15 cellular contexts compared by ENCODE assay signal in genomic region chr17:142876-143784, GRCh38. TPM values are rescaled to one million over a fixed set of nuclear protein-coding genes. Genes with fewer than 3 reads are reported as not detected.
DNase-seq lines count a peak whose midpoint lies in the region; FAIRE-seq and TF ChIP-seq lines count a peak whose summit lies in the region.
"Had no signal": no experiment of that assay in that cellular context is flagged by ENCODE, and none has a peak within 500 bp of the region (broad histone marks: within the 10 kb centered on the region; RNA-seq: fewer than 3 reads in every experiment).

No MANE protein-coding gene starts in this region.

- H3K9ac ChIP-seq in kidney (ENCODE audit: low read length in 2 of 2) = no peak overlapping the region

- intact Hi-C loops in activated T-helper 2 cell treated with anti-CD3 and anti-CD28 coated beads, Interferon-gamma antibody, Interleukin-2, Interleukin-4, amounts not matched to agents 10 μg/mL and 5 μg/mL and 100 μg/mL, durations not matched to agents 14 hours and 24 hours and 36 hours (cut with micrococcal nuclease) = loop anchor here (5.0 kb wide), 2 partner anchors 244 to 269 kb away; a partner anchor contains a TSS
- intact Hi-C loops in kidney (cut with DNase I) = no loop called here
- intact Hi-C loops in spleen (cut with DNase I; ENCODE audit: low total_unique reads) = no loop called here
- intact Hi-C loops in uterus (cut with DNase I; ENCODE audit: low total_unique reads) = no loop called here

- H3K36me3 ChIP-seq in kidney (ENCODE audit: control insufficient read depth in 1 of 2, insufficient read depth in 2 of 2, low read length in 2 of 2) (no peaks in the 10 kb centered on the region), spleen (peaks cover 0 to 21% (median under 1%) of the 10 kb centered on the region in 6 donors), uterus (no peaks in the 10 kb centered on the region)

- TF ChIP-seq CTCF in kidney (IDR thresholded peaks at IDR 0.05; ENCODE audit: borderline replicate concordance, extremely low read depth, insufficient read depth) (no peak), spleen (IDR thresholded peaks at IDR 0.05 in 8 of 11, conservative IDR thresholded peaks at IDR 0.05 in 3 of 11) (no peak), uterus (IDR thresholded peaks at IDR 0.05) (no peak)

- no peaks in the 10 kb centered on the region for H3K9me3 Mint-ChIP-seq in activated T-cell treated with anti-CD3 and anti-CD28 coated beads, Interleukin-2, amount 50 U/mL, for 24 hours
- H3K9me3 Mint-ChIP-seq in activated T-helper 2 cell treated with anti-CD3 and anti-CD28 coated beads, Interferon-gamma antibody, Interleukin-2, Interleukin-4, amounts not matched to agents 10 μg/mL and 5 μg/mL and 100 μg/mL, durations not matched to agents 14 hours and 24 hours and 36 hours = no peaks in the 10 kb centered on the region
- H3K9me3 Mint-ChIP-seq: activated T-cell treated with anti-CD3 and anti-CD28 coated beads, Interleukin-2, amount 50 U/mL, for 4 hours; HFFc6 had no signal

- 77 to 85% (median 78%) methylated on average over 23 of the region's 23 CpGs for WGBS in spleen, 5 donors

- H3K4me1 ChIP-seq in kidney (ENCODE audit: control insufficient read depth in 1 of 2, insufficient read depth in 1 of 2, low read depth in 1 of 2, low read length in 2 of 2) = peaks cover 0 to 2% of the 10 kb centered on the region in 2 donors
- H3K4me1 ChIP-seq in spleen = peaks cover 0 to 15% (median 10%) of the 10 kb centered on the region in 6 donors
- no peaks in the 10 kb centered on the region for H3K4me1 ChIP-seq in uterus

- peaks cover 0 to 5% (median 0%) of the 10 kb centered on the region in 7 donors for H3K27me3 ChIP-seq in spleen (replicated peaks in 1 of 7)
- no peaks in the 10 kb centered on the region for H3K27me3 ChIP-seq in uterus

- no peak overlapping the region for H3K4me3 Mint-ChIP-seq in activated T-cell treated with anti-CD3 and anti-CD28 coated beads, Interleukin-2, amount 50 U/mL, for 24 hours
- H3K4me3 Mint-ChIP-seq in activated T-helper 2 cell treated with anti-CD3 and anti-CD28 coated beads, Interferon-gamma antibody, Interleukin-2, Interleukin-4, amounts not matched to agents 10 μg/mL and 5 μg/mL and 100 μg/mL, durations not matched to agents 14 hours and 24 hours and 36 hours (ENCODE audit: low read depth) = no peak overlapping the region
- H3K4me3 Mint-ChIP-seq: activated T-cell treated with anti-CD3 and anti-CD28 coated beads, Interleukin-2, amount 50 U/mL, for 4 hours; HFFc6; WTC11 had no signal

- H3K4me3 ChIP-seq in kidney (ENCODE audit: low read length in 2 of 2) = no peak overlapping the region
- no peak overlapping the region for H3K4me3 ChIP-seq in spleen
- H3K4me3 ChIP-seq in uterus = no peak overlapping the region

- no peak overlapping the region for H3K27ac Mint-ChIP-seq in activated T-cell treated with anti-CD3 and anti-CD28 coated beads, Interleukin-2, amount 50 U/mL, for 24 hours
- H3K27ac Mint-ChIP-seq in activated T-helper 2 cell treated with anti-CD3 and anti-CD28 coated beads, Interferon-gamma antibody, Interleukin-2, Interleukin-4, amounts not matched to agents 10 μg/mL and 5 μg/mL and 100 μg/mL, durations not matched to agents 14 hours and 24 hours and 36 hours = no peak overlapping the region
- H3K27ac Mint-ChIP-seq: HFFc6, WTC11 had no signal

- H3K4me1 Mint-ChIP-seq in activated T-cell treated with anti-CD3 and anti-CD28 coated beads, Interleukin-2, amount 50 U/mL, for 24 hours (ENCODE audit: low read depth) = peaks cover 2% of the 10 kb centered on the region
- H3K4me1 Mint-ChIP-seq in activated T-helper 2 cell treated with anti-CD3 and anti-CD28 coated beads, Interferon-gamma antibody, Interleukin-2, Interleukin-4, amounts not matched to agents 10 μg/mL and 5 μg/mL and 100 μg/mL, durations not matched to agents 14 hours and 24 hours and 36 hours (ENCODE audit: low read depth) = no peaks in the 10 kb centered on the region
- H3K4me1 Mint-ChIP-seq: WTC11 had no signal

- TF ChIP-seq POLR2A in spleen (IDR thresholded peaks at IDR 0.05) (no peak), uterus (IDR thresholded peaks at IDR 0.05) (no peak)

- DNase-seq in activated T-cell treated with anti-CD3 and anti-CD28 coated beads, Interleukin-2, amount 50 U/mL, for 24 hours = peak; percentile 5
- no peak for DNase-seq in activated T-cell treated with anti-CD3 and anti-CD28 coated beads, Interleukin-2, amount 50 U/mL, for 1 hour
- DNase-seq in activated T-helper 2 cell treated with anti-CD3 and anti-CD28 coated beads, Interferon-gamma antibody, Interleukin-2, Interleukin-4, amounts not matched to agents 10 μg/mL and 5 μg/mL and 100 μg/mL, durations not matched to agents 14 hours and 24 hours and 36 hours (ENCODE audit: low spot score) = peak; percentile 6
- DNase-seq in kidney = peak; percentile 45
- DNase-seq in spleen = peak; percentile 27
- DNase-seq in NCI-H1105 (lab: John Stamatoyannopoulos, UW) = no peak
- DNase-seq in uterus = no peak
- DNase-seq in CD1c-positive myeloid dendritic cell (ENCODE audit: extremely low spot score) = no peak

- H3K9me3 ChIP-seq in kidney (ENCODE audit: control insufficient read depth in 1 of 2, low read length in 2 of 2) (no peaks in the 10 kb centered on the region), spleen (no peaks in the 10 kb centered on the region), uterus (no peaks in the 10 kb centered on the region)
- H3K9me3 ChIP-seq: neutrophil had no signal

- H3K27ac ChIP-seq in kidney (ENCODE audit: low read depth in 2 of 2, low read length in 2 of 2) = no peak overlapping the region
- H3K27ac ChIP-seq in spleen = no peak overlapping the region
- H3K27ac ChIP-seq in uterus = no peak overlapping the region
- H3K27ac ChIP-seq: neutrophil had no signal

- no peak for FAIRE-seq in kidney (lab: Jason Lieb, UNC)

- H3K27me3 Mint-ChIP-seq in activated T-cell treated with anti-CD3 and anti-CD28 coated beads, Interleukin-2, amount 50 U/mL, for 24 hours = peaks cover 11% of the 10 kb centered on the region
- H3K27me3 Mint-ChIP-seq in activated T-helper 2 cell treated with anti-CD3 and anti-CD28 coated beads, Interferon-gamma antibody, Interleukin-2, Interleukin-4, amounts not matched to agents 10 μg/mL and 5 μg/mL and 100 μg/mL, durations not matched to agents 14 hours and 24 hours and 36 hours (ENCODE audit: low read depth) = peaks cover 7% of the 10 kb centered on the region

- H3K36me3 Mint-ChIP-seq in activated T-cell treated with anti-CD3 and anti-CD28 coated beads, Interleukin-2, amount 50 U/mL, for 24 hours (ENCODE audit: low read depth) = no peaks in the 10 kb centered on the region
- H3K36me3 Mint-ChIP-seq in activated T-helper 2 cell treated with anti-CD3 and anti-CD28 coated beads, Interferon-gamma antibody, Interleukin-2, Interleukin-4, amounts not matched to agents 10 μg/mL and 5 μg/mL and 100 μg/mL, durations not matched to agents 14 hours and 24 hours and 36 hours (ENCODE audit: low read depth) = no peaks in the 10 kb centered on the region

RNA-seq across cellular contexts. Expression of gene SCGB1C2, which starts 5.8 kb away (rescaled TPM):
- not detected in 2 replicates for total RNA-seq in activated T-helper 2 cell treated with anti-CD3 and anti-CD28 coated beads, Interferon-gamma antibody, Interleukin-2, Interleukin-4, amounts not matched to agents 10 μg/mL and 5 μg/mL and 100 μg/mL, durations not matched to agents 14 hours and 24 hours and 36 hours
- total RNA-seq in kidney (not detected), spleen (not detected), uterus (not detected)
- polyA plus RNA-seq in kidney (ENCODE audit: insufficient read depth, low read depth, low replicate concordance) (not detected), spleen (not detected)
- total RNA-seq: activated T-cell treated with anti-CD3 and anti-CD28 coated beads, Interleukin-2, amount 50 U/mL, for 4 hours; Calu3; HFFc6; HT1080; mammary epithelial cell; WTC11 had no signal
- polyA plus RNA-seq: mammary epithelial cell had no signal

RNA-seq across cellular contexts. Expression of gene DOC2B, which starts 38.3 kb away (rescaled TPM):
- 0.30 and 0.37 TPM in 2 replicates for total RNA-seq in activated T-helper 2 cell treated with anti-CD3 and anti-CD28 coated beads, Interferon-gamma antibody, Interleukin-2, Interleukin-4, amounts not matched to agents 10 μg/mL and 5 μg/mL and 100 μg/mL, durations not matched to agents 14 hours and 24 hours and 36 hours
- total RNA-seq in kidney (21.6 TPM), spleen (10 to 100 TPM in 3 of 7 donors, 1 to 10 TPM in 4; 3.0 to 17.0 (median 7.5) TPM), uterus (10 to 100 TPM in 1 of 4 donors, 1 to 10 TPM in 3; 3.8 to 45.3 (median 7.1) TPM)
- polyA plus RNA-seq in kidney (ENCODE audit: insufficient read depth, low read depth, low replicate concordance) (4.2 TPM), spleen (1 to 10 TPM in 2 of 3 donors, under 1 TPM in 1; 0.91 to 3.1 (median 1.1) TPM)
- total RNA-seq: HFFc6, HT1080 had no signal
- polyA plus RNA-seq: mammary epithelial cell had no signal

Comparison
In these comparisons a context has a peak if more than half of its experiments do, and no peak if none do; other contexts are left out.
1. DNase-seq: peak in activated T-cell treated with anti-CD3 and anti-CD28 coated beads, Interleukin-2, amount 50 U/mL, for 24 hours (single experiment), activated T-helper 2 cell treated with anti-CD3 and anti-CD28 coated beads, Interferon-gamma antibody, Interleukin-2, Interleukin-4, amounts not matched to agents 10 μg/mL and 5 μg/mL and 100 μg/mL, durations not matched to agents 14 hours and 24 hours and 36 hours (single experiment), kidney (single experiment) and spleen (single experiment); none in activated T-cell treated with anti-CD3 and anti-CD28 coated beads, Interleukin-2, amount 50 U/mL, for 1 hour (single experiment), NCI-H1105 (single experiment), uterus (0 of 2) and CD1c-positive myeloid dendritic cell (single experiment).